Comparison of ENCODE assay signal across 8 cellular contexts in genomic region chr5:10249948-10250803, GRCh38. TPM values are rescaled to one million over a fixed set of nuclear protein-coding genes. Genes with fewer than 3 reads are reported as not detected.
DNase-seq lines count a peak whose midpoint lies in the region; ATAC-seq and TF ChIP-seq lines count a peak whose summit lies in the region.

TSS of gene CCT5 (plus strand) at chr5:10250280. CDS start at chr5:10250341, 61 bp downstream.

- peaks cover 57% of the 10 kb centered on the region for H3K4me1 Mint-ChIP-seq in activated CD4-positive, alpha-beta T cell treated with anti-CD3 and anti-CD28 coated beads, Interleukin-2, amount 10 ng/mL, durations not matched to agents 7 days and 5 days

- peak within 1 kb of the TSS; percentile 80 for H3K4me3 ChIP-seq in BJ (ENCODE audit: low read depth, low read length)

- no peaks in the 10 kb centered on the region for H3K36me3 ChIP-seq in BJ (ENCODE audit: control insufficient read depth, insufficient read depth, low read length)

- no peak for TF ChIP-seq CTCF in BJ (IDR thresholded peaks at IDR 0.05; ENCODE audit: insufficient read depth, low read depth, low read length)

- DNase-seq in BJ (ENCODE audit: low read depth) (peak; percentile 83), NCI-H526 treated with DMSO at 0.1 percent for 48 hours (lab: John Stamatoyannopoulos, UW) (peak; percentile 96), cortex of kidney (lab: John Stamatoyannopoulos, UW) (peak; percentile 19), left kidney (ENCODE audit: low read depth, low spot score) (peak; percentile 99)
- peak; percentile 92 for DNase-seq in activated CD4-positive, alpha-beta T cell treated with anti-CD3 and anti-CD28 coated beads, Interleukin-2, amount 10 ng/mL, durations not matched to agents 7 days and 5 days
- DNase-seq in stimulated activated CD4-positive, alpha-beta T cell treated with anti-CD3 and anti-CD28 coated beads, Interleukin-2, amount 100 ng/mL, for 24 hours, result peak; percentile 83 to 88

- no peaks in the 10 kb centered on the region for H3K27me3 Mint-ChIP-seq in activated CD4-positive, alpha-beta T cell treated with anti-CD3 and anti-CD28 coated beads, Interleukin-2, amount 10 ng/mL, durations not matched to agents 7 days and 5 days

- peak; percentile 85 for ATAC-seq in GM19324 (IDR thresholded peaks at IDR 0.05; ENCODE audit: low FRiP score, unreplicated experiment)
- ATAC-seq in HG03469 (IDR thresholded peaks at IDR 0.05; ENCODE audit: unreplicated experiment), result peak; percentile 72

- CTCF ChIA-PET in BJ (lab: Yijun Ruan, JAX), result interaction anchor here (0.8 kb wide), 1 partner anchor 17 kb away, joined by 3 read pairs; no protein-coding TSS in a partner anchor
- CTCF ChIA-PET in activated CD4-positive, alpha-beta T cell treated with anti-CD3 and anti-CD28 coated beads, Interleukin-2, amount 10 ng/mL, durations not matched to agents 7 days and 5 days (lab: Charles Lee), result interaction anchor here (0.6 to 1.2 kb wide), 3 partner anchors 16 to 130 kb away, joined by 3 to 4 read pairs (median 4); no protein-coding TSS in a partner anchor

- no peaks in the 10 kb centered on the region for H3K27me3 ChIP-seq in BJ (ENCODE audit: control insufficient read depth, insufficient read depth, low read length)

- POLR2A ChIA-PET in BJ (lab: Charles Lee), result interaction anchor here (0.6 to 1.0 kb wide), 2 partner anchors 16 to 50 kb away, joined by 3 read pairs; no protein-coding TSS in a partner anchor
- POLR2A ChIA-PET in activated CD4-positive, alpha-beta T cell treated with anti-CD3 and anti-CD28 coated beads, Interleukin-2, amount 10 ng/mL, durations not matched to agents 7 days and 5 days (lab: Charles Lee), result interaction anchor here (0.7 kb wide), 2 partner anchors 18 to 103 kb away, joined by 3 to 4 read pairs; partner anchors contain the start of gene MARCHF6

- H3K9me3 Mint-ChIP-seq in activated CD4-positive, alpha-beta T cell treated with anti-CD3 and anti-CD28 coated beads, Interleukin-2, amount 10 ng/mL, durations not matched to agents 7 days and 5 days, result no peaks in the 10 kb centered on the region

- peak within 1 kb of the TSS; percentile 100 for H3K27ac Mint-ChIP-seq in activated CD4-positive, alpha-beta T cell treated with anti-CD3 and anti-CD28 coated beads, Interleukin-2, amount 10 ng/mL, durations not matched to agents 7 days and 5 days

- peak within 1 kb of the TSS; percentile 86 for H3K4me3 Mint-ChIP-seq in activated CD4-positive, alpha-beta T cell treated with anti-CD3 and anti-CD28 coated beads, Interleukin-2, amount 10 ng/mL, durations not matched to agents 7 days and 5 days

- peaks cover 30% of the 10 kb centered on the region for H3K36me3 Mint-ChIP-seq in activated CD4-positive, alpha-beta T cell treated with anti-CD3 and anti-CD28 coated beads, Interleukin-2, amount 10 ng/mL, durations not matched to agents 7 days and 5 days (ENCODE audit: low read depth)

RNA-seq across cellular contexts. Expression of gene CCT5, which starts in this region (rescaled TPM):
- polyA plus RNA-seq in BJ (2011; rRNA removed), result 374 and 413 TPM in 2 replicates
- 272 and 373 TPM in 2 replicates for polyA minus RNA-seq in BJ (2011; rRNA and poly(A)+ RNA removed)
- total RNA-seq in activated CD4-positive, alpha-beta T cell treated with anti-CD3 and anti-CD28 coated beads, Interleukin-2, amount 10 ng/mL, durations not matched to agents 7 days and 5 days, result 100 to 1,000 TPM; 224 to 241 TPM

Comparison
In these comparisons a context has a peak if more than half of its experiments do, and no peak if none do; other contexts are left out.
1. Peak in every context shown above with its lines: DNase-seq, ATAC-seq and H3K4me3 ChIP-seq.
2. DNase-seq: peak in every context shown above with its lines; median percentile 99 in left kidney; 96 in NCI-H526 treated with DMSO at 0.1 percent for 48 hours; 92 in activated CD4-positive, alpha-beta T cell treated with anti-CD3 and anti-CD28 coated beads, Interleukin-2, amount 10 ng/mL, durations not matched to agents 7 days and 5 days; 86 in stimulated activated CD4-positive, alpha-beta T cell treated with anti-CD3 and anti-CD28 coated beads, Interleukin-2, amount 100 ng/mL, for 24 hours; 83 in BJ; 19 in cortex of kidney.